ENCODE assay signal across 3 cellular contexts in the genomic region with DNA sequence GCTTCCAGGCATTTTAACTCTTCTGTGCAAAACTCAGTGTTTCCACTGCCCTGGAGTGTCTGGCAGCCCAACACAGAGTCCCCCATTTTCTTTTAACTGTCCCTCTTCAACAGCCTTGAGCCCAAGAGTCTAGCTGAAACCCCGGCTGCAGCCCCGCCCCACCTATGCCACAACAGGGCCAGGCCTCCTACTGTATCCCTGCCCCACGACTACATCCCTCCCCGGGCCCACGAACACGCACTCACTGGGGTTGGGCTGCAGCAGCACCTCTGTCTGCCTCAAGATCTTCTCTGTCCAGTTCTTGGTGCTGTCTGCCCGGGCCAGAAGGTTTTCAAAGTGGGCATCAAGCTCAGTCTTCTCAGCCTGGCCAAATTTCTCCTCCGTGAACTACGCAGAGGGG.
TF ChIP-seq lines count a peak whose summit lies in the region.

No MANE protein-coding gene starts in this region.

TF ChIP-seq in SK-N-SH, 30 proteins besides CTCF, POLR2A, EP300 and RAD21 (continued from another document):
- TF ChIP-seq, protein P1, sequence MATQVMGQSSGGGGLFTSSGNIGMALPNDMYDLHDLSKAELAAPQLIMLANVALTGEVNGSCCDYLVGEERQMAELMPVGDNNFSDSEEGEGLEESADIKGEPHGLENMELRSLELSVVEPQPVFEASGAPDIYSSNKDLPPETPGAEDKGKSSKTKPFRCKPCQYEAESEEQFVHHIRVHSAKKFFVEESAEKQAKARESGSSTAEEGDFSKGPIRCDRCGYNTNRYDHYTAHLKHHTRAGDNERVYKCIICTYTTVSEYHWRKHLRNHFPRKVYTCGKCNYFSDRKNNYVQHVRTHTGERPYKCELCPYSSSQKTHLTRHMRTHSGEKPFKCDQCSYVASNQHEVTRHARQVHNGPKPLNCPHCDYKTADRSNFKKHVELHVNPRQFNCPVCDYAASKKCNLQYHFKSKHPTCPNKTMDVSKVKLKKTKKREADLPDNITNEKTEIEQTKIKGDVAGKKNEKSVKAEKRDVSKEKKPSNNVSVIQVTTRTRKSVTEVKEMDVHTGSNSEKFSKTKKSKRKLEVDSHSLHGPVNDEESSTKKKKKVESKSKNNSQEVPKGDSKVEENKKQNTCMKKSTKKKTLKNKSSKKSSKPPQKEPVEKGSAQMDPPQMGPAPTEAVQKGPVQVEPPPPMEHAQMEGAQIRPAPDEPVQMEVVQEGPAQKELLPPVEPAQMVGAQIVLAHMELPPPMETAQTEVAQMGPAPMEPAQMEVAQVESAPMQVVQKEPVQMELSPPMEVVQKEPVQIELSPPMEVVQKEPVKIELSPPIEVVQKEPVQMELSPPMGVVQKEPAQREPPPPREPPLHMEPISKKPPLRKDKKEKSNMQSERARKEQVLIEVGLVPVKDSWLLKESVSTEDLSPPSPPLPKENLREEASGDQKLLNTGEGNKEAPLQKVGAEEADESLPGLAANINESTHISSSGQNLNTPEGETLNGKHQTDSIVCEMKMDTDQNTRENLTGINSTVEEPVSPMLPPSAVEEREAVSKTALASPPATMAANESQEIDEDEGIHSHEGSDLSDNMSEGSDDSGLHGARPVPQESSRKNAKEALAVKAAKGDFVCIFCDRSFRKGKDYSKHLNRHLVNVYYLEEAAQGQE (IDR thresholded peaks at IDR 0.05; ENCODE audit: low read depth, low read length), result no peak
- TF ChIP-seq FOSL2 (IDR thresholded peaks at IDR 0.05; ENCODE audit: borderline replicate concordance, low read depth), result no peak
- TF ChIP-seq NRF1 (IDR thresholded peaks at IDR 0.05; ENCODE audit: low read depth, low read length), result no peak

TF ChIP-seq in SK-N-SH treated with all-trans-retinoic acid at 6 μM for 48 hours, 23 proteins besides CTCF, POLR2A, EP300 and RAD21 (continued from another document):
- TF ChIP-seq, protein P2, sequence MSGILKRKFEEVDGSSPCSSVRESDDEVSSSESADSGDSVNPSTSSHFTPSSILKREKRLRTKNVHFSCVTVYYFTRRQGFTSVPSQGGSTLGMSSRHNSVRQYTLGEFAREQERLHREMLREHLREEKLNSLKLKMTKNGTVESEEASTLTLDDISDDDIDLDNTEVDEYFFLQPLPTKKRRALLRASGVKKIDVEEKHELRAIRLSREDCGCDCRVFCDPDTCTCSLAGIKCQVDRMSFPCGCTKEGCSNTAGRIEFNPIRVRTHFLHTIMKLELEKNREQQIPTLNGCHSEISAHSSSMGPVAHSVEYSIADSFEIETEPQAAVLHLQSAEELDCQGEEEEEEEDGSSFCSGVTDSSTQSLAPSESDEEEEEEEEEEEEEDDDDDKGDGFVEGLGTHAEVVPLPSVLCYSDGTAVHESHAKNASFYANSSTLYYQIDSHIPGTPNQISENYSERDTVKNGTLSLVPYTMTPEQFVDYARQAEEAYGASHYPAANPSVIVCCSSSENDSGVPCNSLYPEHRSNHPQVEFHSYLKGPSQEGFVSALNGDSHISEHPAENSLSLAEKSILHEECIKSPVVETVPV (CRISPR knock-in tag; IDR thresholded peaks at IDR 0.05), result no peak
- TF ChIP-seq SNAI2 (CRISPR knock-in tag; IDR thresholded peaks at IDR 0.05) (no peak), BACH2 (CRISPR knock-in tag; IDR thresholded peaks at IDR 0.05; ENCODE audit: borderline replicate concordance) (no peak), ISL1 (CRISPR knock-in tag; IDR thresholded peaks at IDR 0.05) (no peak), PPARA (CRISPR knock-in tag; IDR thresholded peaks at IDR 0.05; ENCODE audit: borderline replicate concordance) (no peak), ZC3H10 (CRISPR knock-in tag; IDR thresholded peaks at IDR 0.05) (no peak), ESRRG (CRISPR knock-in tag; IDR thresholded peaks at IDR 0.05) (no peak)
- TF ChIP-seq, protein P3, sequence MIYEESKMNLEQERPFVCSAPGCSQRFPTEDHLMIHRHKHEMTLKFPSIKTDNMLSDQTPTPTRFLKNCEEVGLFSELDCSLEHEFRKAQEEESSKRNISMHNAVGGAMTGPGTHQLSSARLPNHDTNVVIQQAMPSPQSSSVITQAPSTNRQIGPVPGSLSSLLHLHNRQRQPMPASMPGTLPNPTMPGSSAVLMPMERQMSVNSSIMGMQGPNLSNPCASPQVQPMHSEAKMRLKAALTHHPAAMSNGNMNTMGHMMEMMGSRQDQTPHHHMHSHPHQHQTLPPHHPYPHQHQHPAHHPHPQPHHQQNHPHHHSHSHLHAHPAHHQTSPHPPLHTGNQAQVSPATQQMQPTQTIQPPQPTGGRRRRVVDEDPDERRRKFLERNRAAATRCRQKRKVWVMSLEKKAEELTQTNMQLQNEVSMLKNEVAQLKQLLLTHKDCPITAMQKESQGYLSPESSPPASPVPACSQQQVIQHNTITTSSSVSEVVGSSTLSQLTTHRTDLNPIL (CRISPR knock-in tag; IDR thresholded peaks at IDR 0.05; ENCODE audit: low read depth), result no peak
- TF ChIP-seq, protein P4, sequence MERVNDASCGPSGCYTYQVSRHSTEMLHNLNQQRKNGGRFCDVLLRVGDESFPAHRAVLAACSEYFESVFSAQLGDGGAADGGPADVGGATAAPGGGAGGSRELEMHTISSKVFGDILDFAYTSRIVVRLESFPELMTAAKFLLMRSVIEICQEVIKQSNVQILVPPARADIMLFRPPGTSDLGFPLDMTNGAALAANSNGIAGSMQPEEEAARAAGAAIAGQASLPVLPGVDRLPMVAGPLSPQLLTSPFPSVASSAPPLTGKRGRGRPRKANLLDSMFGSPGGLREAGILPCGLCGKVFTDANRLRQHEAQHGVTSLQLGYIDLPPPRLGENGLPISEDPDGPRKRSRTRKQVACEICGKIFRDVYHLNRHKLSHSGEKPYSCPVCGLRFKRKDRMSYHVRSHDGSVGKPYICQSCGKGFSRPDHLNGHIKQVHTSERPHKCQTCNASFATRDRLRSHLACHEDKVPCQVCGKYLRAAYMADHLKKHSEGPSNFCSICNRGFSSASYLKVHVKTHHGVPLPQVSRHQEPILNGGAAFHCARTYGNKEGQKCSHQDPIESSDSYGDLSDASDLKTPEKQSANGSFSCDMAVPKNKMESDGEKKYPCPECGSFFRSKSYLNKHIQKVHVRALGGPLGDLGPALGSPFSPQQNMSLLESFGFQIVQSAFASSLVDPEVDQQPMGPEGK (CRISPR knock-in tag; IDR thresholded peaks at IDR 0.05; ENCODE audit: borderline replicate concordance), result no peak

TF ChIP-seq in HEK293T, 16 proteins besides CTCF, POLR2A, EP300 and RAD21 (continued from another document):
- TF ChIP-seq, protein P5, sequence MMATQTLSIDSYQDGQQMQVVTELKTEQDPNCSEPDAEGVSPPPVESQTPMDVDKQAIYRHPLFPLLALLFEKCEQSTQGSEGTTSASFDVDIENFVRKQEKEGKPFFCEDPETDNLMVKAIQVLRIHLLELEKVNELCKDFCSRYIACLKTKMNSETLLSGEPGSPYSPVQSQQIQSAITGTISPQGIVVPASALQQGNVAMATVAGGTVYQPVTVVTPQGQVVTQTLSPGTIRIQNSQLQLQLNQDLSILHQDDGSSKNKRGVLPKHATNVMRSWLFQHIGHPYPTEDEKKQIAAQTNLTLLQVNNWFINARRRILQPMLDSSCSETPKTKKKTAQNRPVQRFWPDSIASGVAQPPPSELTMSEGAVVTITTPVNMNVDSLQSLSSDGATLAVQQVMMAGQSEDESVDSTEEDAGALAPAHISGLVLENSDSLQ (IDR thresholded peaks at IDR 0.05), result no peak
- TF ChIP-seq ZNF384 (IDR thresholded peaks at IDR 0.05) (no peak), TARDBP (IDR thresholded peaks at IDR 0.05) (no peak), ARNT (IDR thresholded peaks at IDR 0.05) (no peak), L3MBTL2 (conservative IDR thresholded peaks at IDR 0.05) (no peak), CTBP1 (IDR thresholded peaks at IDR 0.05; ENCODE audit: borderline replicate concordance) (no peak), HDGF (IDR thresholded peaks at IDR 0.05; ENCODE audit: borderline replicate concordance) (no peak)
